Comparison of ENCODE assay signal across 8 cellular contexts in genomic region chr7:120951826-120952225, GRCh38. TPM values are rescaled to one million over a fixed set of nuclear protein-coding genes. Genes with fewer than 3 reads are reported as not detected.
A peak's percentile ranks its signal among the peaks of the same experiment; 100 is the strongest.
DNase-seq lines count a peak whose midpoint lies in the region; ATAC-seq and TF ChIP-seq lines count a peak whose summit lies in the region.

No MANE protein-coding gene starts in this region.

- no peak for DNase-seq in activated T-cell treated with anti-CD3 and anti-CD28 coated beads, Interleukin-2, amount 50 U/mL, for 4 hours
- no peak for DNase-seq in activated T-cell treated with anti-CD3 and anti-CD28 coated beads, Interleukin-2, amount 50 U/mL, for 1 hour
- DNase-seq in thoracic aorta (ENCODE audit: low spot score) = no peak

- TF ChIP-seq CTCF in VCaP (conservative IDR thresholded peaks at IDR 0.05) (no peak), thoracic aorta (IDR thresholded peaks at IDR 0.05) (no peak)

- H3K27me3 Mint-ChIP-seq in activated T-cell treated with anti-CD3 and anti-CD28 coated beads, Interleukin-2, amount 50 U/mL, for 4 hours (ENCODE audit: low read depth) = peaks cover 11% of the 10 kb centered on the region

- H3K9me3 Mint-ChIP-seq in activated T-cell treated with anti-CD3 and anti-CD28 coated beads, Interleukin-2, amount 50 U/mL, for 4 hours = no peaks in the 10 kb centered on the region

- H3K9me3 ChIP-seq in iPS-20b (ENCODE audit: insufficient read depth, low read depth, low read length) (no peaks in the 10 kb centered on the region), thoracic aorta (no peaks in the 10 kb centered on the region)

- peaks cover 27% of the 10 kb centered on the region for H3K4me1 Mint-ChIP-seq in activated T-cell treated with anti-CD3 and anti-CD28 coated beads, Interleukin-2, amount 50 U/mL, for 4 hours (ENCODE audit: low read depth)

- H3K4me1 ChIP-seq in iPS-20b (ENCODE audit: insufficient read depth, low read length) (no peaks in the 10 kb centered on the region), thoracic aorta (ENCODE audit: control insufficient read depth in 1 of 2, low read depth in 2 of 2) (peaks cover 8 to 11% of the 10 kb centered on the region in 2 donors)

- H3K27me3 ChIP-seq in iPS-20b (ENCODE audit: insufficient read depth, low read length) = no peaks in the 10 kb centered on the region
- H3K27me3 ChIP-seq in thoracic aorta (replicated peaks; ENCODE audit: insufficient read depth) = no peaks in the 10 kb centered on the region

- H3K9ac ChIP-seq in iPS-20b (ENCODE audit: low read depth, low read length) = no peak overlapping the region

- H3K27ac ChIP-seq in VCaP (peak overlapping the region; percentile 95), iPS-20b (ENCODE audit: low read length) (no peak overlapping the region), thoracic aorta (peak overlapping the region; percentile 89 to 97)

- no peak for ATAC-seq in activated T-cell treated with anti-CD3 and anti-CD28 coated beads, Interleukin-2, amount 50 U/mL, for 4 hours
- ATAC-seq in thoracic aorta (ENCODE audit: insufficient number of reproducible peaks, low FRiP score, low read depth) = no peak
- no peak for ATAC-seq in HG02885 (IDR thresholded peaks at IDR 0.05; ENCODE audit: poor library complexity, unreplicated experiment)
- ATAC-seq in GM21717 (IDR thresholded peaks at IDR 0.05; ENCODE audit: unreplicated experiment) = no peak
- no peak for ATAC-seq in HG03469 (IDR thresholded peaks at IDR 0.05; ENCODE audit: unreplicated experiment)

- H3K36me3 ChIP-seq in iPS-20b (ENCODE audit: insufficient read depth, low read depth, low read length) (peaks cover 49% of the 10 kb centered on the region), thoracic aorta (peaks cover 12% of the 10 kb centered on the region)

- peaks cover 7% of the 10 kb centered on the region for H3K36me3 Mint-ChIP-seq in activated T-cell treated with anti-CD3 and anti-CD28 coated beads, Interleukin-2, amount 50 U/mL, for 4 hours (ENCODE audit: insufficient read depth)

- peak overlapping the region; percentile 96 for H3K4me3 Mint-ChIP-seq in activated T-cell treated with anti-CD3 and anti-CD28 coated beads, Interleukin-2, amount 50 U/mL, for 4 hours

- H3K4me3 ChIP-seq in iPS-20b (ENCODE audit: low read length) = peak overlapping the region; percentile 92; the same call in 1 of the 2 replicates
- H3K4me3 ChIP-seq in thoracic aorta = peak overlapping the region; percentile 80

RNA-seq across cellular contexts. Expression of gene ING3, which starts 1.2 kb away (rescaled TPM):
- 10 to 100 TPM; 23.9 to 29.4 (median 27.5) TPM for total RNA-seq in activated T-cell treated with anti-CD3 and anti-CD28 coated beads, Interleukin-2, amount 50 U/mL, for 4 hours
- total RNA-seq in thoracic aorta = 10 to 100 TPM; 12.3 to 21.2 TPM

RNA-seq across cellular contexts. Expression of gene CPED1, which starts 36.7 kb away (rescaled TPM):
- under 1 TPM; 0.20 to 0.69 (median 0.38) TPM for total RNA-seq in activated T-cell treated with anti-CD3 and anti-CD28 coated beads, Interleukin-2, amount 50 U/mL, for 4 hours
- total RNA-seq in thoracic aorta = 100 to 1,000 TPM in 1 of 2 donors, 10 to 100 TPM in 1; 77.4 to 126 TPM

Comparison
In these comparisons a context has a peak if more than half of its experiments do, and no peak if none do; other contexts are left out.
1. RNA of gene CPED1, which starts 36.7 kb away (total RNA-seq): 77.4 to 126 TPM in thoracic aorta; 0.20 to 0.69 TPM in activated T-cell treated with anti-CD3 and anti-CD28 coated beads, Interleukin-2, amount 50 U/mL, for 4 hours; every median in the first group is over 10 times any median in the second.